Comparison of ENCODE assay signal across 21 cellular contexts in the genomic region with DNA sequence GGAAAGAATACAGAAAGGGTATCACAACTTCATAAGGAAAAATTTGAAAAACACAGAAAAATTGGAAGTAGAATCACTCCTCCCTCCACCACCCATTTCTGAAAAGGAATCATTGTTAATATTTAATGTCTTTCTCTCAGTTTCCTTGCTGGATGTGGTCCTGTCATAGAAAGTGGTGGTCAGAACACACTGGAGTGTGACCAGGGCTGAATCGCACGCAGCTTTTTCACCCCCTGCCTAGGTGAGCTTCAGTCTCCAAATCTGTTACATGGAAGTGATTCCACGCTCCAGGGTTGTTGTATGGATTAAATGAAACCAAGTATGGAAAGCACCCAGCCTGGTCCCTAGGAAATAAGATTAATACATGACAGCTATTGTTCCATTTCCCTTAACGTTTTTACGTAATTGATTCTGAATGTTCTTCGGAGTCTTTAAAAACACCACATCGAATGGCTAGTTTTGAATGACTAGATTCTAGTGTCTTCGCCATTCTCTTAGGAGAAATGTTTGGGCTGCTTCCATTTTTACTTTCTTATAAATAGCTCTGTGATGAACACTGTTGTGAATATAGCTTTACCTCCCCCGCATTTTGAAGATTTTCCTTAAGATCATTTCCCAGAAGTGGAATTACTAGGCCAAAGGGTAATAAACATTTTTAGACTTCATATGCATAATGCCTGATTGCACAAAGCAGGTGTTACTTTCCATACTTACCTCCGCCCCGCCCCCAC. TPM values are rescaled to one million over a fixed set of nuclear protein-coding genes. Genes with fewer than 3 reads are reported as not detected.
DNase-seq lines count a peak whose midpoint lies in the region; ATAC-seq and TF ChIP-seq lines count a peak whose summit lies in the region.
"Had no signal": no experiment of that assay in that cellular context is flagged by ENCODE, and none has a peak within 500 bp of the region (broad histone marks: within the 10 kb centered on the region; RNA-seq: fewer than 3 reads in every experiment).

No MANE protein-coding gene starts in this region.

- TF ChIP-seq EP300 in transverse colon (IDR thresholded peaks at IDR 0.05; ENCODE audit: low read depth) = no peak

- H3K4ac ChIP-seq in H9 (ENCODE audit: low read depth, low read length) = no peak overlapping the region

- DNase-seq in A673 (ENCODE audit: low spot score) = peak; percentile 38
- no peak for DNase-seq in H9
- no peak for DNase-seq in WTC11 (ENCODE audit: low spot score)
- DNase-seq in coronary artery (ENCODE audit: low spot score) = no peak
- DNase-seq in transverse colon = no peak
- DNase-seq: DMS 273 treated with DMSO at 0.1 percent for 48 hours; GDM1; left lung; NCI-H1417 treated with DMSO at 0.1 percent for 48 hours; NCI-H774; SK-N-SH; spleen; stimulated activated CD4-positive, alpha-beta T cell treated with anti-CD3 and anti-CD28 coated beads, Interleukin-4, amount 100 ng/mL, for 4 hours; T-helper 9 cell had no signal

- H3K4me3 ChIP-seq in A673 (ENCODE audit: low read depth, low read length, poor library complexity, severe bottlenecking) (no peak overlapping the region), iPS-15b (ENCODE audit: low read depth, low read length) (peak overlapping the region; percentile 26), coronary artery (no peak overlapping the region), transverse colon (no peak overlapping the region)
- H3K4me3 ChIP-seq: gastroesophageal sphincter, left lung, spleen had no signal

- H2BK20ac ChIP-seq in H9 (ENCODE audit: low read depth, low read length, poor library complexity, severe bottlenecking) = no peak overlapping the region

- H2BK5ac ChIP-seq in H9 (ENCODE audit: insufficient read length, low read length) = no peak overlapping the region

- in situ Hi-C loops in transverse colon (cut with MboI; ENCODE audit: low pct_ligation_motif_present in 1 of 4, low pct_unique_long_range_greater_than_20kb in 1 of 4, low sequenced_read_pairs in 3 of 4) = no loop called here

- no peak overlapping the region for H3K27ac ChIP-seq in A673 (ENCODE audit: low read depth, low read length, poor library complexity, severe bottlenecking)
- H3K27ac ChIP-seq in H9 (ENCODE audit: insufficient read length, low read depth, low read length) = no peak overlapping the region
- no peak overlapping the region for H3K27ac ChIP-seq in coronary artery
- H3K27ac ChIP-seq in transverse colon = no peak overlapping the region
- H3K27ac ChIP-seq: gastroesophageal sphincter, left lung had no signal

- no peak for TF ChIP-seq POLR2A in transverse colon (IDR thresholded peaks at IDR 0.05)

- no peaks in the 10 kb centered on the region for H3K9me3 ChIP-seq in A673 (ENCODE audit: low read depth, low read length, poor library complexity, severe bottlenecking)
- no peaks in the 10 kb centered on the region for H3K9me3 ChIP-seq in H9 (ENCODE audit: control insufficient read depth, low read depth, low read length)
- no peaks in the 10 kb centered on the region for H3K9me3 ChIP-seq in iPS-15b (ENCODE audit: control insufficient read depth, insufficient read depth, low read length)
- H3K9me3 ChIP-seq in transverse colon = no peaks in the 10 kb centered on the region
- H3K9me3 ChIP-seq: gastroesophageal sphincter, left lung, SK-N-SH, spleen had no signal

- H2AFZ ChIP-seq in H9 (ENCODE audit: low read length) = peak overlapping the region; percentile 41

- H3K14ac ChIP-seq in H9 (ENCODE audit: insufficient read depth, low read length) = no peak overlapping the region

- no peak overlapping the region for H3K9ac ChIP-seq in H9 (ENCODE audit: extremely low read depth, insufficient read length, low read length)
- H3K9ac ChIP-seq in iPS-15b (ENCODE audit: low read depth, low read length) = no peak overlapping the region
- H3K9ac ChIP-seq: SK-N-SH had no signal

- H3K27me3 Mint-ChIP-seq in H9 (ENCODE audit: low read depth) = no peaks in the 10 kb centered on the region
- no peaks in the 10 kb centered on the region; the same call in 1 of the 2 replicates for H3K27me3 Mint-ChIP-seq in WTC11 (ENCODE audit: low read depth)

- H3K27ac Mint-ChIP-seq in H9 (peak overlapping the region in 2 of 3 experiments; percentile 84 to 87; a peak in 3 of 7 replicates), WTC11 (peak overlapping the region; percentile 97)
- H3K27ac Mint-ChIP-seq: activated T-helper 1 cell treated with anti-CD3 and anti-CD28 coated beads, Interleukin-12 subunit alpha, Interleukin-12 subunit beta, Interleukin-2, Interleukin-4 antibody, amounts not matched to agents 30 ng/mL and 10 ng/mL and 1 ng/mL, durations not matched to agents 14 hours and 24 hours and 36 hours; dendritic cell treated with granulocyte-macrophage colony-stimulating factor and Interleukin-4, amounts not matched to agents 40 ng/mL and 50 ng/mL, for 4 days had no signal

- no peaks in the 10 kb centered on the region for H3K79me2 ChIP-seq in H9 (ENCODE audit: insufficient read depth, low read length)

- H3K56ac ChIP-seq in H9 (ENCODE audit: insufficient read length, low read depth, low read length) = no peak overlapping the region

- TF ChIP-seq CTCF in A673 (conservative IDR thresholded peaks at IDR 0.05; ENCODE audit: low read depth, low read length) = no peak
- no peak for TF ChIP-seq CTCF in H9 (conservative IDR thresholded peaks at IDR 0.05)
- TF ChIP-seq CTCF in WTC11 (IDR thresholded peaks at IDR 0.05) = no peak
- TF ChIP-seq CTCF in coronary artery (IDR thresholded peaks at IDR 0.05) = no peak
- TF ChIP-seq CTCF in transverse colon (IDR thresholded peaks at IDR 0.05) = no peak

- no peak overlapping the region for H3T11ph ChIP-seq in H9 (ENCODE audit: low read length)

- no peak overlapping the region for H4K91ac ChIP-seq in H9 (ENCODE audit: insufficient read length, low read depth, low read length)

- no peak overlapping the region for H2BK12ac ChIP-seq in H9 (ENCODE audit: insufficient read length, low read depth, low read length)

- BruUV-seq in A673 (replicated peaks; lab: Mats Ljungman, UMichigan) = no TSS peak

- H2BK120ac ChIP-seq in H9 (ENCODE audit: low read depth, low read length, poor library complexity, severe bottlenecking) = no peak overlapping the region

- peak overlapping the region; percentile 23 for H3K4me2 ChIP-seq in H9 (ENCODE audit: insufficient read depth, insufficient read length, low read length)
- H3K4me2 ChIP-seq: SK-N-SH had no signal

- no peak overlapping the region for H2AK5ac ChIP-seq in H9 (ENCODE audit: insufficient read length, low read length)

- intact Hi-C loops in A673 (cut with micrococcal nuclease; ENCODE audit: unreplicated experiment) (no loop called here), transverse colon (cut with DNase I; ENCODE audit: low total_unique reads) (no loop called here)

- no peak overlapping the region for H2BK15ac ChIP-seq in H9 (ENCODE audit: low read depth, low read length)

- H4K20me1 ChIP-seq in H9 (ENCODE audit: control insufficient read depth, insufficient read depth, insufficient read length) = no peaks in the 10 kb centered on the region

- no peak overlapping the region for H3K23ac ChIP-seq in H9 (ENCODE audit: insufficient read length, low read depth, low read length)

- H3K4me1 Mint-ChIP-seq in H9 (peaks cover 30% of the 10 kb centered on the region in 2 experiments), WTC11 (peaks cover 61% of the 10 kb centered on the region)

- H3K36me3 ChIP-seq in A673 (ENCODE audit: insufficient read depth, low read length, poor library complexity, severe bottlenecking) = no peaks in the 10 kb centered on the region
- no peaks in the 10 kb centered on the region for H3K36me3 ChIP-seq in iPS-15b (ENCODE audit: control insufficient read depth, insufficient read depth, low read length)
- no peaks in the 10 kb centered on the region for H3K36me3 ChIP-seq in transverse colon
- H3K36me3 ChIP-seq: gastroesophageal sphincter, left lung, spleen had no signal

- H3K4me3 Mint-ChIP-seq in H9 = peak overlapping the region in 1 of 2 experiments; percentile 21; a peak in 1 of 5 replicates
- no peak overlapping the region for H3K4me3 Mint-ChIP-seq in WTC11
- H3K4me3 Mint-ChIP-seq: activated T-helper 1 cell treated with anti-CD3 and anti-CD28 coated beads, Interleukin-12 subunit alpha, Interleukin-12 subunit beta, Interleukin-2, Interleukin-4 antibody, amounts not matched to agents 30 ng/mL and 10 ng/mL and 1 ng/mL, durations not matched to agents 14 hours and 24 hours and 36 hours; dendritic cell treated with granulocyte-macrophage colony-stimulating factor and Interleukin-4, amounts not matched to agents 40 ng/mL and 50 ng/mL, for 4 days had no signal

- H3K36me3 Mint-ChIP-seq in H9 (ENCODE audit: insufficient read depth in 1 of 3, low read depth in 3 of 3) (no peaks in the 10 kb centered on the region), WTC11 (no peaks in the 10 kb centered on the region)

- H3K4me1 ChIP-seq in A673 (ENCODE audit: insufficient read depth, low read length, poor library complexity, severe bottlenecking) = peaks cover 6% of the 10 kb centered on the region
- H3K4me1 ChIP-seq in H9 (ENCODE audit: insufficient read depth, low read length) = peaks cover 20% of the 10 kb centered on the region
- peaks cover 19% of the 10 kb centered on the region for H3K4me1 ChIP-seq in iPS-15b (ENCODE audit: control insufficient read depth, insufficient read depth, low read length)
- no peaks in the 10 kb centered on the region for H3K4me1 ChIP-seq in transverse colon
- H3K4me1 ChIP-seq: gastroesophageal sphincter, left lung had no signal

- CTCF ChIA-PET in A673 (lab: Charles Lee) (no interaction called here), WTC11 (lab: Charles Lee) (interaction anchor here (0.9 to 1.7 kb wide), 4 partner anchors 12 to 133 kb away, joined by 3 to 10 read pairs (median 4); no protein-coding TSS in a partner anchor)

- no peak overlapping the region for H4K5ac ChIP-seq in H9 (ENCODE audit: insufficient read length, low read depth, low read length)

- POLR2A ChIA-PET in A673 (lab: Charles Lee; ENCODE audit: low non-redundant PET) = no interaction called here
- POLR2A ChIA-PET in WTC11 (lab: Charles Lee) = interaction anchor here (0.7 to 1.6 kb wide), 3 partner anchors 10 to 181 kb away, joined by 3 to 8 read pairs (median 4); partner anchors contain the start of gene SMNDC1

- no peaks in the 10 kb centered on the region for H3K23me2 ChIP-seq in H9 (ENCODE audit: insufficient read length, low read depth, low read length, poor library complexity, severe bottlenecking)

- no peak for ATAC-seq in WTC11
- no peak for ATAC-seq in HG02852 (IDR thresholded peaks at IDR 0.05; ENCODE audit: unreplicated experiment)
- ATAC-seq in esophagus mucosa = no peak
- ATAC-seq: activated CD4-positive, CD25-positive, alpha-beta regulatory T cell treated with anti-CD3 and anti-CD28 coated beads, Interleukin-2, amount 50 U/mL, for 24 hours; gastroesophageal sphincter; left lung had no signal

- no peaks in the 10 kb centered on the region for H3K79me1 ChIP-seq in H9 (ENCODE audit: insufficient read depth, low read depth, low read length, poor library complexity, severe bottlenecking)

- no CpG with 5 or more reads among the region's 11 CpGs for WGBS in H9 (ENCODE audit: extremely low coverage, insufficient read length, low lambda C conversion rate)
- 80 to 82% methylated on average over 9 to 11 of the region's 11 CpGs for WGBS in transverse colon (ENCODE audit: low coverage in 1 of 2), 2 donors

- H3K9me3 Mint-ChIP-seq in H9 (no peaks in the 10 kb centered on the region), WTC11 (no peaks in the 10 kb centered on the region)
- H3K9me3 Mint-ChIP-seq: activated T-helper 1 cell treated with anti-CD3 and anti-CD28 coated beads, Interleukin-12 subunit alpha, Interleukin-12 subunit beta, Interleukin-2, Interleukin-4 antibody, amounts not matched to agents 30 ng/mL and 10 ng/mL and 1 ng/mL, durations not matched to agents 14 hours and 24 hours and 36 hours; dendritic cell treated with granulocyte-macrophage colony-stimulating factor and Interleukin-4, amounts not matched to agents 40 ng/mL and 50 ng/mL, for 4 days had no signal

- no peak overlapping the region for H4K8ac ChIP-seq in H9 (replicated peaks; ENCODE audit: insufficient read length, low read depth, low read length)

- H3K27me3 ChIP-seq in A673 (replicated peaks; ENCODE audit: insufficient read depth, low read depth, low read length, poor library complexity) (no peaks in the 10 kb centered on the region), H9 (ENCODE audit: insufficient read depth, low read length) (no peaks in the 10 kb centered on the region), iPS-15b (ENCODE audit: control insufficient read depth, insufficient read depth, low read length) (no peaks in the 10 kb centered on the region), transverse colon (peaks cover 28% of the 10 kb centered on the region)

- no peak overlapping the region for H3K18ac ChIP-seq in H9 (ENCODE audit: insufficient read length, low read depth, low read length)

RNA-seq across cellular contexts. Expression of gene DUSP5, which starts 10.9 kb away (rescaled TPM):
- total RNA-seq in A673 (2021) = 23.2 and 29.3 TPM in 2 replicates
- 29.3 and 29.4 TPM in 2 replicates for total RNA-seq in H9 (2021)
- 31.4 to 55.1 TPM (median 33.1 TPM) in 3 replicates for total RNA-seq in WTC11 (2021)
- 26.8 TPM for total RNA-seq in esophagus mucosa
- total RNA-seq in transverse colon = 10 to 100 TPM in 1 of 4 donors, 1 to 10 TPM in 3; 6.2 to 16.0 (median 6.6) TPM
